Comparison of ENCODE assay signal across 8 cellular contexts in the genomic region with DNA sequence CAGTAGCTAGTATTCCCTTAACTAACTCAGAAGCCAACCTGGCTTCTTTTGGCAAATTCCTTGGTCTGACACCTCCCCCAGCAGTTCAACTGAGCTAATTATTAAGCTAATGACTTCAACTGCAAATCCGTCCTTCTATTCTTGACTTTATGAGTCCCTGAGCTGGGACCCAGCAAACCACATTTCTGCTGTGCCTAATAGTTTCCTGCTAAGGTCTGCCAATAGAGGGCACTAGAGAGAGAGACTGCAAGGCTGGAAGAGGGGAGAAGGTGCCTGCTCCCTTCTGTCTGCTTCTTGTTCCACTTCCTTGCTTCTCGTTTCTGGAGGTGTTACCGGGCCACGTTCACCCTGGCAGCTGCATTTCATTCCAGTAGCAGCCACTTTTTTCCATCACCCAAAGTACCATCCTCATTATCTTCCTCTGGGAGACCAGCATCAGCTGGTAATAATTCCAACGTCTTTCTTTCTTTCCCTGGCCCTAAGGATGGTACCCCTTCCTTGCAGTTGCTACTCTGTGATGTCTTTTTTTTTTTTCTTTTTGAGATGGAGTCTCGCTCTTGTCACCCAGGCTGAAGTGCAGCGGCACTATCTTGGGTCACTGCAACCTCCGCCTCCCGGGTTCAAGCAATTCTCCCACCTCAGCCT.
DNase-seq lines count a peak whose midpoint lies in the region; ATAC-seq and TF ChIP-seq lines count a peak whose summit lies in the region.

No MANE protein-coding gene starts in this region.

- no peak overlapping the region for H3K27ac ChIP-seq in OCI-LY3 (ENCODE audit: low read length)
- no peak overlapping the region for H3K27ac ChIP-seq in liver (ENCODE audit: low read depth in 1 of 2, low read length in 2 of 2)
- H3K27ac ChIP-seq in aorta (ENCODE audit: low read depth in 1 of 2, low read length in 2 of 2), result peak overlapping the region in 1 of 2 donors; percentile 53

- H2AFZ ChIP-seq in OCI-LY3 (ENCODE audit: low read depth, low read length), result no peak overlapping the region

- H3K27me3 ChIP-seq in OCI-LY3 (ENCODE audit: low read depth, low read length), result peaks cover 15% of the 10 kb centered on the region; the same call in 1 of the 2 replicates
- H3K27me3 ChIP-seq in liver (ENCODE audit: control insufficient read depth in 4 of 4, insufficient read depth in 4 of 4, low read length in 3 of 4), result no peaks in the 10 kb centered on the region
- no peaks in the 10 kb centered on the region for H3K27me3 ChIP-seq in aorta (ENCODE audit: control insufficient read depth in 1 of 2, insufficient read depth in 2 of 2, low read length in 1 of 2)

- no peaks in the 10 kb centered on the region for H4K20me1 ChIP-seq in OCI-LY3 (ENCODE audit: insufficient read depth, low read length)

- H3K4me1 ChIP-seq in OCI-LY3 (ENCODE audit: low read length), result no peaks in the 10 kb centered on the region
- peaks cover 0 to 7% (median 0%) of the 10 kb centered on the region in 4 donors for H3K4me1 ChIP-seq in liver (ENCODE audit: control insufficient read depth in 4 of 4, insufficient read depth in 4 of 4, low read length in 3 of 4)
- peaks cover 0 to 2% of the 10 kb centered on the region in 2 donors for H3K4me1 ChIP-seq in aorta (ENCODE audit: control insufficient read depth in 1 of 2, insufficient read depth in 2 of 2, low read length in 2 of 2)

- DNase-seq in AG20443 (ENCODE audit: low spot score) (peak; percentile 75), HT-29 (ENCODE audit: low spot score) (peak; percentile 93), dedifferentiated amniotic fluid mesenchymal stem cell (ENCODE audit: extremely low spot score) (peak; percentile 50), aorta (peak in 1 of 2 donors; percentile 53)

- H3K9ac ChIP-seq in OCI-LY3 (ENCODE audit: low read length), result no peak overlapping the region
- H3K9ac ChIP-seq in liver (ENCODE audit: low read depth in 1 of 2, low read length in 2 of 2), result no peak overlapping the region

- H3K9me3 ChIP-seq in OCI-LY3 (ENCODE audit: insufficient read depth, low read length), result no peaks in the 10 kb centered on the region
- H3K9me3 ChIP-seq in liver (ENCODE audit: control insufficient read depth in 4 of 4, low read length in 3 of 4), result no peaks in the 10 kb centered on the region
- no peaks in the 10 kb centered on the region for H3K9me3 ChIP-seq in aorta (ENCODE audit: control insufficient read depth, low read length)

- TF ChIP-seq CTCF in GM12873 (IDR thresholded peaks at IDR 0.05; ENCODE audit: insufficient read depth, low read depth, low read length, missing control alignments) (peak; percentile 87), OCI-LY3 (IDR thresholded peaks at IDR 0.05; ENCODE audit: low read depth, low read length) (peak; percentile 64), liver (IDR thresholded peaks at IDR 0.05; ENCODE audit: low read depth, low read length, missing input control) (peak; percentile 70)

- no peaks in the 10 kb centered on the region for H3K36me3 ChIP-seq in OCI-LY3 (replicated peaks; ENCODE audit: low read depth, low read length)
- H3K36me3 ChIP-seq in liver (ENCODE audit: control insufficient read depth in 4 of 4, insufficient read depth in 3 of 4, low read depth in 1 of 4, low read length in 3 of 4), result no peaks in the 10 kb centered on the region
- peaks cover 0 to 4% of the 10 kb centered on the region in 2 donors for H3K36me3 ChIP-seq in aorta (ENCODE audit: control insufficient read depth in 1 of 2, insufficient read depth in 2 of 2, low read length in 1 of 2)

- 55% methylated on average over 9 of the region's 9 CpGs for WGBS in liver
- WGBS in aorta, 2 donors, result 58 to 59% methylated on average over 9 of the region's 9 CpGs

- H3K79me2 ChIP-seq in OCI-LY3 (ENCODE audit: low read length), result no peaks in the 10 kb centered on the region

- intact Hi-C loops in aorta (cut with DNase I), result loop anchor here (5.0 kb wide), 3 partner anchors 41 to 101 kb away; no protein-coding TSS in a partner anchor

- TF ChIP-seq RAD21 in liver (IDR thresholded peaks at IDR 0.05), result peak; percentile 78 to 83

- ATAC-seq in aorta (ENCODE audit: low FRiP score) (peak; percentile 55), GM19328 (IDR thresholded peaks at IDR 0.05; ENCODE audit: unreplicated experiment) (no peak)

- H3K4me3 ChIP-seq in OCI-LY3 (ENCODE audit: low read length), result no peak overlapping the region
- H3K4me3 ChIP-seq in liver (ENCODE audit: low read depth in 1 of 3, low read length in 3 of 3), result no peak overlapping the region
- H3K4me3 ChIP-seq in aorta (ENCODE audit: low read length in 2 of 2), result no peak overlapping the region

- no peak overlapping the region for H3K4me2 ChIP-seq in OCI-LY3 (ENCODE audit: low read length)

TF ChIP-seq in liver, 16 proteins besides CTCF, POLR2A, EP300 and RAD21:
- TF ChIP-seq SP1 (IDR thresholded peaks at IDR 0.05) (no peak), ATF3 (IDR thresholded peaks at IDR 0.05) (no peak), FOXA1 (IDR thresholded peaks at IDR 0.05) (no peak)
- TF ChIP-seq, protein P1, sequence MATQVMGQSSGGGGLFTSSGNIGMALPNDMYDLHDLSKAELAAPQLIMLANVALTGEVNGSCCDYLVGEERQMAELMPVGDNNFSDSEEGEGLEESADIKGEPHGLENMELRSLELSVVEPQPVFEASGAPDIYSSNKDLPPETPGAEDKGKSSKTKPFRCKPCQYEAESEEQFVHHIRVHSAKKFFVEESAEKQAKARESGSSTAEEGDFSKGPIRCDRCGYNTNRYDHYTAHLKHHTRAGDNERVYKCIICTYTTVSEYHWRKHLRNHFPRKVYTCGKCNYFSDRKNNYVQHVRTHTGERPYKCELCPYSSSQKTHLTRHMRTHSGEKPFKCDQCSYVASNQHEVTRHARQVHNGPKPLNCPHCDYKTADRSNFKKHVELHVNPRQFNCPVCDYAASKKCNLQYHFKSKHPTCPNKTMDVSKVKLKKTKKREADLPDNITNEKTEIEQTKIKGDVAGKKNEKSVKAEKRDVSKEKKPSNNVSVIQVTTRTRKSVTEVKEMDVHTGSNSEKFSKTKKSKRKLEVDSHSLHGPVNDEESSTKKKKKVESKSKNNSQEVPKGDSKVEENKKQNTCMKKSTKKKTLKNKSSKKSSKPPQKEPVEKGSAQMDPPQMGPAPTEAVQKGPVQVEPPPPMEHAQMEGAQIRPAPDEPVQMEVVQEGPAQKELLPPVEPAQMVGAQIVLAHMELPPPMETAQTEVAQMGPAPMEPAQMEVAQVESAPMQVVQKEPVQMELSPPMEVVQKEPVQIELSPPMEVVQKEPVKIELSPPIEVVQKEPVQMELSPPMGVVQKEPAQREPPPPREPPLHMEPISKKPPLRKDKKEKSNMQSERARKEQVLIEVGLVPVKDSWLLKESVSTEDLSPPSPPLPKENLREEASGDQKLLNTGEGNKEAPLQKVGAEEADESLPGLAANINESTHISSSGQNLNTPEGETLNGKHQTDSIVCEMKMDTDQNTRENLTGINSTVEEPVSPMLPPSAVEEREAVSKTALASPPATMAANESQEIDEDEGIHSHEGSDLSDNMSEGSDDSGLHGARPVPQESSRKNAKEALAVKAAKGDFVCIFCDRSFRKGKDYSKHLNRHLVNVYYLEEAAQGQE (IDR thresholded peaks at IDR 0.05), result no peak
TF ChIP-seq in liver: peak in this region for 0.
